23 cellular contexts compared by ENCODE assay signal in the genomic region with DNA sequence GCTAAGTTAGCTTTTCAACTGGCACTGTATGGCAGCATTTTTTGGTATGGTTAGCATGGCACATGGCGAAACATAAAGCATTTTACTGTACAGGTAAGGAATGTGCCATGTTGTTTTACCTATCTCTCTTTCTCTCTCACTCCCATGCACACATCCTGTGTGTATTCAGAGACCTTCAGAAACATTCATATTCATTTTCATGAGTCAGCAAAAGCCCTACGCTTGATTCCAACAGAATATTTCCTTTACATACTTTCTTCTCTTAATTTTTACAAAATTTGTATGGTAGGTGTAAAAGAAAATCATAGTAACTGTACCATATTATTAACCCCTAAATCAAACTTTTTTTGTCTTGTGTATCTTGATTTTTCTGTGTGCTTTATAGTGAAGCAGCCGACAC. TPM values are rescaled to one million over a fixed set of nuclear protein-coding genes. Genes with fewer than 3 reads are reported as not detected.
DNase-seq lines count a peak whose midpoint lies in the region; ATAC-seq, FAIRE-seq and TF ChIP-seq lines count a peak whose summit lies in the region.
"Had no signal": no experiment of that assay in that cellular context is flagged by ENCODE, and none has a peak within 500 bp of the region (broad histone marks: within the 10 kb centered on the region; RNA-seq: fewer than 3 reads in every experiment).

No MANE protein-coding gene starts in this region.

- H3K36me3 ChIP-seq in A673 (ENCODE audit: insufficient read depth, low read length, poor library complexity, severe bottlenecking) (peaks cover 95% of the 10 kb centered on the region), GM23338 (ENCODE audit: insufficient read depth) (peaks cover 79% of the 10 kb centered on the region), H1 (ENCODE audit: control insufficient read depth in 2 of 4, insufficient read depth in 4 of 4, low read length in 3 of 4) (peaks cover 19 to 97% (median 68%) of the 10 kb centered on the region in 4 experiments), smooth muscle cell (ENCODE audit: low read depth) (peaks cover 54% of the 10 kb centered on the region)

- no peak overlapping the region for H3K56ac ChIP-seq in H1 (replicated peaks; ENCODE audit: insufficient read length, low read depth, low read length)

- no peak overlapping the region for H2BK12ac ChIP-seq in H1 (ENCODE audit: low read depth, low read length)

- H3K9me2 ChIP-seq in GM23338 (ENCODE audit: insufficient read depth) = no peaks in the 10 kb centered on the region

- no peak overlapping the region for H3K4ac ChIP-seq in H1 (replicated peaks; ENCODE audit: insufficient read length, low read depth, low read length)

- H4K20me1 ChIP-seq in GM23338 (replicated peaks; ENCODE audit: insufficient read depth) (peaks cover 4% of the 10 kb centered on the region), H1 (replicated peaks in 1 of 2; ENCODE audit: control insufficient read depth in 1 of 2, insufficient read depth in 2 of 2, low read length in 2 of 2) (peaks cover 2% of the 10 kb centered on the region in 2 experiments), smooth muscle cell (ENCODE audit: low read depth) (peaks cover 87% of the 10 kb centered on the region)

- no peak overlapping the region for H3K4me3 Mint-ChIP-seq in activated T-cell treated with anti-CD3 and anti-CD28 coated beads, Interleukin-2, amount 50 U/mL, for 24 hours
- no peak overlapping the region for H3K4me3 Mint-ChIP-seq in activated T-cell treated with anti-CD3 and anti-CD28 coated beads, Interleukin-2, amount 50 U/mL, for 4 hours
- no peak overlapping the region for H3K4me3 Mint-ChIP-seq in GM23338
- H3K4me3 Mint-ChIP-seq in HFFc6 = no peak overlapping the region
- H3K4me3 Mint-ChIP-seq: CD4-positive, alpha-beta T cell; IgD-negative memory B cell had no signal

- H3K23ac ChIP-seq in H1 (ENCODE audit: insufficient read length) = no peak overlapping the region

- H3K27ac ChIP-seq in A673 (ENCODE audit: low read depth, low read length, poor library complexity, severe bottlenecking) (peak overlapping the region; percentile 43), GM23338 (ENCODE audit: low read depth) (no peak overlapping the region), H1 (ENCODE audit: low read depth, low read length) (no peak overlapping the region), smooth muscle cell (ENCODE audit: low read depth) (no peak overlapping the region)
- H3K27ac ChIP-seq: HL-60 had no signal

- ATAC-seq in activated T-cell treated with anti-CD3 and anti-CD28 coated beads, Interleukin-2, amount 50 U/mL, for 4 hours = no peak
- ATAC-seq in GM23338 = no peak

- H3K79me1 ChIP-seq in H1 (ENCODE audit: low read depth, low read length) = no peaks in the 10 kb centered on the region

- H3K9ac ChIP-seq in H1 (replicated peaks in 1 of 4; ENCODE audit: extremely low read depth in 1 of 4, low read depth in 3 of 4, low read length in 3 of 4) (no peak overlapping the region; a peak in 1 of 7 replicates), smooth muscle cell (ENCODE audit: low read depth) (no peak overlapping the region)

- H3K4me3 ChIP-seq in A673 (ENCODE audit: low read depth, low read length, poor library complexity, severe bottlenecking) (no peak overlapping the region), GM23338 (no peak overlapping the region), H1 (ENCODE audit: extremely low read depth in 1 of 4, insufficient read depth in 2 of 4, low read depth in 3 of 4, low read length in 4 of 4) (no peak overlapping the region), smooth muscle cell (no peak overlapping the region)
- H3K4me3 ChIP-seq: HAP-1 had no signal

- H2AK5ac ChIP-seq in H1 (ENCODE audit: low read depth, low read length) = no peak overlapping the region

- H3K27ac Mint-ChIP-seq in activated T-cell treated with anti-CD3 and anti-CD28 coated beads, Interleukin-2, amount 50 U/mL, for 24 hours = peak overlapping the region; percentile 19
- H3K27ac Mint-ChIP-seq in GM23338 (peak overlapping the region; percentile 58; the same call in 1 of the 2 replicates), HFFc6 (no peak overlapping the region)

- H3K23me2 ChIP-seq in H1 (ENCODE audit: low read depth, low read length) = no peaks in the 10 kb centered on the region

- H2BK15ac ChIP-seq in H1 (ENCODE audit: low read length) = no peak overlapping the region

- POLR2A ChIA-PET in A673 (lab: Charles Lee; ENCODE audit: low non-redundant PET) (no interaction called here), H1 (lab: Charles Lee; ENCODE audit: partially characterized antibody) (interaction anchor here (0.8 to 7.3 kb wide), 3 partner anchors 18 to 25 kb away, joined by 3 to 20 read pairs (median 6); no protein-coding TSS in a partner anchor)

- FAIRE-seq in H1 (lab: Jason Lieb, UNC) = no peak
- FAIRE-seq: GM18507 had no signal

- peaks cover 100% of the 10 kb centered on the region for H3K36me3 Mint-ChIP-seq in activated T-cell treated with anti-CD3 and anti-CD28 coated beads, Interleukin-2, amount 50 U/mL, for 24 hours (ENCODE audit: low read depth)
- peaks cover 31% of the 10 kb centered on the region for H3K36me3 Mint-ChIP-seq in activated T-cell treated with anti-CD3 and anti-CD28 coated beads, Interleukin-2, amount 50 U/mL, for 4 hours (ENCODE audit: insufficient read depth)
- H3K36me3 Mint-ChIP-seq in GM23338 (ENCODE audit: low read depth) (peaks cover 84% of the 10 kb centered on the region), HFFc6 (ENCODE audit: low read depth) (peaks cover 43% of the 10 kb centered on the region)

- peaks cover 39% of the 10 kb centered on the region for H3K79me2 ChIP-seq in GM23338 (replicated peaks; ENCODE audit: insufficient read depth)
- H3K79me2 ChIP-seq in H1 (ENCODE audit: control insufficient read depth in 1 of 2, insufficient read depth in 2 of 2, low read length in 2 of 2) = peaks cover 0 to 25% of the 10 kb centered on the region in 2 experiments; a peak in 2 of 4 replicates
- H3K79me2 ChIP-seq in smooth muscle cell (ENCODE audit: low read depth) = peaks cover 82% of the 10 kb centered on the region

- no peak overlapping the region for H4K5ac ChIP-seq in H1 (ENCODE audit: insufficient read length, low read depth, low read length)

- H3K9me3 ChIP-seq in A673 (ENCODE audit: low read depth, low read length, poor library complexity, severe bottlenecking) (no peaks in the 10 kb centered on the region), H1 (ENCODE audit: insufficient read depth in 2 of 2, low read depth in 1 of 2, low read length in 1 of 2) (no peaks in the 10 kb centered on the region), smooth muscle cell (replicated peaks; ENCODE audit: low read depth) (no peaks in the 10 kb centered on the region)
- H3K9me3 ChIP-seq: BE2C, Caco-2, HAP-1 had no signal

- no peaks in the 10 kb centered on the region for H3K27me3 ChIP-seq in A673 (replicated peaks; ENCODE audit: insufficient read depth, low read depth, low read length, poor library complexity)
- no peaks in the 10 kb centered on the region for H3K27me3 ChIP-seq in GM23338 (ENCODE audit: insufficient read depth)
- no peaks in the 10 kb centered on the region for H3K27me3 ChIP-seq in H1 (replicated peaks in 1 of 4; ENCODE audit: control insufficient read depth in 3 of 4, extremely low read depth in 1 of 4, insufficient read depth in 3 of 4, low read length in 3 of 4)
- H3K27me3 ChIP-seq in smooth muscle cell (ENCODE audit: low read depth) = no peaks in the 10 kb centered on the region
- H3K27me3 ChIP-seq: BE2C had no signal

- H3K9me3 Mint-ChIP-seq in activated T-cell treated with anti-CD3 and anti-CD28 coated beads, Interleukin-2, amount 50 U/mL, for 24 hours = no peaks in the 10 kb centered on the region
- H3K9me3 Mint-ChIP-seq in activated T-cell treated with anti-CD3 and anti-CD28 coated beads, Interleukin-2, amount 50 U/mL, for 4 hours = no peaks in the 10 kb centered on the region
- H3K9me3 Mint-ChIP-seq in GM23338 (no peaks in the 10 kb centered on the region), HFFc6 (no peaks in the 10 kb centered on the region)
- H3K9me3 Mint-ChIP-seq: CD4-positive, alpha-beta T cell; IgD-negative memory B cell had no signal

- H3K4me2 ChIP-seq in GM23338 (no peak overlapping the region), H1 (ENCODE audit: insufficient read depth in 1 of 2, low read depth in 2 of 2, low read length in 2 of 2) (no peak overlapping the region), smooth muscle cell (no peak overlapping the region)

- intact Hi-C loops in A673 (cut with micrococcal nuclease; ENCODE audit: unreplicated experiment) = no loop called here

- H2AFZ ChIP-seq in GM23338 = no peak overlapping the region
- no peak overlapping the region for H2AFZ ChIP-seq in H1 (ENCODE audit: low read length)
- no peak overlapping the region for H2AFZ ChIP-seq in smooth muscle cell (ENCODE audit: low read depth)

- TF ChIP-seq CTCF in A673 (conservative IDR thresholded peaks at IDR 0.05; ENCODE audit: low read depth, low read length) (no peak), GM23338 (conservative IDR thresholded peaks at IDR 0.05; ENCODE audit: low read depth in 2 of 2) (no peak), H1 (IDR thresholded peaks at IDR 0.05; ENCODE audit: control extremely low read depth in 1 of 3, insufficient read depth in 1 of 3, low read depth in 1 of 3, low read length in 3 of 3) (no peak), smooth muscle cell (IDR thresholded peaks at IDR 0.05; ENCODE audit: borderline replicate concordance, insufficient read depth, poor library complexity, severe bottlenecking) (no peak), HFFc6 (IDR thresholded peaks at IDR 0.05) (no peak)

- DNase-seq in activated T-cell treated with anti-CD3 and anti-CD28 coated beads, Interleukin-2, amount 50 U/mL, for 24 hours = no peak
- no peak for DNase-seq in activated T-cell treated with anti-CD3 and anti-CD28 coated beads, Interleukin-2, amount 50 U/mL, for 4 hours
- no peak for DNase-seq in A673 (ENCODE audit: low spot score)
- no peak for DNase-seq in GM23338 (ENCODE audit: low spot score)
- no peak for DNase-seq in H1 (ENCODE audit: low read depth in 1 of 2, low spot score in 2 of 2)
- no peak for DNase-seq in smooth muscle cell (lab: John Stamatoyannopoulos, UW; ENCODE audit: unreplicated experiment)
- no peak for DNase-seq in MV-4-11 (lab: John Stamatoyannopoulos, UW)
- no peak for DNase-seq in HFFc6
- DNase-seq: 8988T; ACHN; BE2C; C1 segment of cervical spinal cord; Caco-2; CD4-positive, alpha-beta T cell; DMS153; DMS79; GDM1; GOT3; KG1 had no signal

- no peaks in the 10 kb centered on the region for H3K27me3 Mint-ChIP-seq in activated T-cell treated with anti-CD3 and anti-CD28 coated beads, Interleukin-2, amount 50 U/mL, for 24 hours
- no peaks in the 10 kb centered on the region for H3K27me3 Mint-ChIP-seq in activated T-cell treated with anti-CD3 and anti-CD28 coated beads, Interleukin-2, amount 50 U/mL, for 4 hours (ENCODE audit: low read depth)
- no peaks in the 10 kb centered on the region for H3K27me3 Mint-ChIP-seq in GM23338 (ENCODE audit: insufficient read depth, low read depth, poor library complexity)
- no peaks in the 10 kb centered on the region for H3K27me3 Mint-ChIP-seq in HFFc6 (ENCODE audit: insufficient read depth)
- H3K27me3 Mint-ChIP-seq: CD4-positive, alpha-beta T cell; IgD-negative memory B cell had no signal

- H3K4me1 ChIP-seq in A673 (ENCODE audit: insufficient read depth, low read length, poor library complexity, severe bottlenecking) (peaks cover 10% of the 10 kb centered on the region), GM23338 (ENCODE audit: insufficient read depth) (no peaks in the 10 kb centered on the region; the same call in 1 of the 2 replicates), H1 (replicated peaks in 1 of 4; ENCODE audit: control insufficient read depth in 3 of 4, insufficient read depth in 4 of 4, low read length in 3 of 4) (no peaks in the 10 kb centered on the region), smooth muscle cell (ENCODE audit: low read depth) (no peaks in the 10 kb centered on the region)
- H3K4me1 ChIP-seq: BE2C, Caco-2 had no signal

- no peak overlapping the region for H2BK5ac ChIP-seq in H1 (ENCODE audit: low read depth, low read length)

- no peak for TF ChIP-seq POLR2A in H1 (IDR thresholded peaks at IDR 0.05; ENCODE audit: control extremely low read depth in 1 of 2, low read depth in 2 of 2, low read length in 2 of 2)

- CTCF ChIA-PET in A673 (lab: Charles Lee) (no interaction called here), H1 (lab: Charles Lee; ENCODE audit: partially characterized antibody) (no interaction called here)

- peaks cover 30% of the 10 kb centered on the region for H3K4me1 Mint-ChIP-seq in activated T-cell treated with anti-CD3 and anti-CD28 coated beads, Interleukin-2, amount 50 U/mL, for 24 hours (ENCODE audit: low read depth)
- peaks cover 20% of the 10 kb centered on the region for H3K4me1 Mint-ChIP-seq in activated T-cell treated with anti-CD3 and anti-CD28 coated beads, Interleukin-2, amount 50 U/mL, for 4 hours (ENCODE audit: low read depth)
- peaks cover 3% of the 10 kb centered on the region; the same call in 1 of the 3 replicates for H3K4me1 Mint-ChIP-seq in GM23338
- H3K4me1 Mint-ChIP-seq in HFFc6 (ENCODE audit: low read depth) = peaks cover 30% of the 10 kb centered on the region

- no peak overlapping the region for H3K14ac ChIP-seq in H1 (ENCODE audit: insufficient read length)

- no peak for TF ChIP-seq EP300 in H1 (IDR thresholded peaks at IDR 0.05; ENCODE audit: borderline replicate concordance in 1 of 2, low read depth in 2 of 2, low read length in 2 of 2)

- H2BK120ac ChIP-seq in H1 (replicated peaks; ENCODE audit: low read depth, low read length) = no peak overlapping the region

- no peak overlapping the region for H4K91ac ChIP-seq in H1 (replicated peaks; ENCODE audit: insufficient read length, low read length)

- H3K18ac ChIP-seq in H1 (ENCODE audit: extremely low read depth, low read length) = no peak overlapping the region

- peak overlapping the region; percentile 75; the same call in 1 of the 2 replicates for H4K8ac ChIP-seq in H1 (ENCODE audit: extremely low read depth, insufficient read depth, low read length)

- no peaks in the 10 kb centered on the region for H3F3A ChIP-seq in GM23338 (replicated peaks; ENCODE audit: low read depth)
- no peaks in the 10 kb centered on the region for H3F3A ChIP-seq in smooth muscle cell (ENCODE audit: low read depth)

- TF ChIP-seq RAD21 in H1 (IDR thresholded peaks at IDR 0.05 in 1 of 2, conservative IDR thresholded peaks at IDR 0.05 in 1 of 2; ENCODE audit: low read depth in 2 of 2, low read length in 2 of 2) = no peak

- H2BK20ac ChIP-seq in H1 (ENCODE audit: low read length) = no peak overlapping the region

- BruUV-seq in A673 (replicated peaks; lab: Mats Ljungman, UMichigan) = no TSS peak

- 95% methylated on average over 3 of the region's 3 CpGs; no CpG with 5 or more reads in 1 of the 2 experiments for WGBS in H1 (ENCODE audit: extremely low coverage in 1 of 2, insufficient coverage in 1 of 2, insufficient read length in 1 of 2, insufficient replicate concordance in 2 of 2, low coverage in 1 of 2, low lambda C conversion rate in 2 of 2, missing lambda C conversion rate in 1 of 2), 2 experiments
- WGBS in smooth muscle cell (ENCODE audit: low lambda C conversion rate) = 98% methylated on average over 3 of the region's 3 CpGs

RNA-seq across cellular contexts. Expression of a gene that starts 10.3 kb away (rescaled TPM):
- total RNA-seq in activated T-cell treated with anti-CD3 and anti-CD28 coated beads, Interleukin-2, amount 50 U/mL, for 4 hours = 100 to 1,000 TPM; 147 to 157 (median 156) TPM
- total RNA-seq in A673 (2021) (217 and 224 TPM in 2 replicates), smooth muscle cell (211 and 258 TPM in 2 replicates)
- total RNA-seq in GM23338 (2014; rRNA removed; shearing (Covaris generic)) = 170 and 182 TPM in 2 replicates
- polyA plus RNA-seq in GM23338 (2016; fragmentation: Nextera tagmentation; extraction: Ambion mirVana) (311 and 372 TPM in 2 replicates), H1 (2011; rRNA removed) (241 and 260 TPM in 2 replicates), smooth muscle cell (155 and 178 TPM in 2 replicates)
- 169 and 183 TPM in 2 replicates for total RNA-seq in H1 (2021; fragmentation: NEBNext Ultra II Directional; extraction: Animal tissue kit (Norgen Biotek cat#: 25700))
- polyA plus RNA-seq in H1 (2011; cell fraction: cytosol; rRNA removed) = 231 TPM
- polyA plus RNA-seq in H1 (2011; cell fraction: nucleus; rRNA removed) = 438 TPM
- 144 to 217 TPM (median 170 TPM) in 4 replicates for polyA plus RNA-seq in H1 (2012, experiment 1 of 2)
- 10.2 TPM for polyA plus RNA-seq in H1 (2012, experiment 2 of 2)
- 530 TPM for polyA plus RNA-seq in H1 (2013, experiment 1 of 2)
- 473 TPM for polyA plus RNA-seq in H1 (2013, experiment 2 of 2)
- polyA minus RNA-seq in H1 (2011; rRNA and poly(A)+ RNA removed) = 345 and 368 TPM in 2 replicates
- polyA minus RNA-seq in H1 (2011; cell fraction: cytosol; rRNA and poly(A)+ RNA removed) = 135 TPM
- 339 TPM for polyA minus RNA-seq in H1 (2011; cell fraction: nucleus; rRNA and poly(A)+ RNA removed)
- 100 to 1,000 TPM in 3 of 6 experiments, 10 to 100 TPM in 3; 94.9 to 107 (median 100) TPM for total RNA-seq in HFFc6 (2021; fragmentation: NEBNext Ultra II Directional; extraction: Animal tissue kit (Norgen Biotek cat#: 25700))

RNA-seq across cellular contexts. Expression of a gene that starts 26.1 kb away (rescaled TPM):
- total RNA-seq in activated T-cell treated with anti-CD3 and anti-CD28 coated beads, Interleukin-2, amount 50 U/mL, for 4 hours = 10 to 100 TPM; 16.5 to 19.2 (median 16.9) TPM
- total RNA-seq in A673 (2021) (32.7 and 33.3 TPM in 2 replicates), smooth muscle cell (32.9 and 37.3 TPM in 2 replicates)
- total RNA-seq in GM23338 (2014; rRNA removed; shearing (Covaris generic)) = 45.8 and 50.5 TPM in 2 replicates
- polyA plus RNA-seq in GM23338 (2016; fragmentation: Nextera tagmentation; extraction: Ambion mirVana) (28.0 and 33.9 TPM in 2 replicates), H1 (2011; rRNA removed) (8.2 and 13.4 TPM in 2 replicates), smooth muscle cell (11.8 and 12.2 TPM in 2 replicates)
- total RNA-seq in H1 (2021; fragmentation: NEBNext Ultra II Directional; extraction: Animal tissue kit (Norgen Biotek cat#: 25700)) = 30.8 and 31.3 TPM in 2 replicates
- 20.3 TPM for polyA plus RNA-seq in H1 (2011; cell fraction: cytosol; rRNA removed)
- 4.0 TPM for polyA plus RNA-seq in H1 (2011; cell fraction: nucleus; rRNA removed)
- polyA plus RNA-seq in H1 (2012, experiment 1 of 2) = 11.8 to 21.4 TPM (median 13.1 TPM) in 4 replicates
- 2.1 TPM for polyA plus RNA-seq in H1 (2012, experiment 2 of 2)
- polyA plus RNA-seq in H1 (2013, experiment 1 of 2) = 30.6 TPM
- 28.1 TPM for polyA plus RNA-seq in H1 (2013, experiment 2 of 2)
- 12.5 and 17.3 TPM in 2 replicates for polyA minus RNA-seq in H1 (2011; rRNA and poly(A)+ RNA removed)
- 12.6 TPM for polyA minus RNA-seq in H1 (2011; cell fraction: cytosol; rRNA and poly(A)+ RNA removed)
- 14.1 TPM for polyA minus RNA-seq in H1 (2011; cell fraction: nucleus; rRNA and poly(A)+ RNA removed)
- 10 to 100 TPM; 10.6 to 16.5 (median 14.0) TPM for total RNA-seq in HFFc6 (2021; fragmentation: NEBNext Ultra II Directional; extraction: Animal tissue kit (Norgen Biotek cat#: 25700))
